In genomic region chr2:105744909-105745853, GRCh38 we compare ENCODE assay signal across 8 cellular contexts. TPM values are rescaled to one million over a fixed set of nuclear protein-coding genes. Genes with fewer than 3 reads are reported as not detected.
DNase-seq lines count a peak whose midpoint lies in the region; FAIRE-seq and TF ChIP-seq lines count a peak whose summit lies in the region.

Gene NCK2, plus strand, starts transcription at chr2:105744912. Its CDS starts 110,152 bp downstream, at chr2:105855064.

- no peaks in the 10 kb centered on the region for H3K36me3 ChIP-seq in neutrophil

- DNase-seq in NCI-H82 (lab: John Stamatoyannopoulos, UW) (peak; percentile 68), NCI-H82 treated with DMSO at 0.1 percent for 48 hours (lab: John Stamatoyannopoulos, UW; ENCODE audit: unreplicated experiment) (no peak), H54 (ENCODE audit: insufficient read length, low spot score) (peak; percentile 43), M059J (ENCODE audit: low read depth) (peak; percentile 35), germinal center (ENCODE audit: low spot score) (peak; percentile 60), foreskin melanocyte (no peak)
- DNase-seq in activated naive CD4-positive, alpha-beta T cell (lab: John Stamatoyannopoulos, UW): peak in 3 of 4 experiments; percentile 17 to 37 (median 35)

- no peak for TF ChIP-seq CTCF in neutrophil (IDR thresholded peaks at IDR 0.05)

- no peaks in the 10 kb centered on the region for H3K9me3 ChIP-seq in neutrophil

- peak within 1 kb of the TSS; percentile 85 to 92 for H3K4me3 ChIP-seq in neutrophil (ENCODE audit: low read depth in 1 of 2, low read length in 1 of 2)

- peak; percentile 25; the same call in 1 of the 2 replicates for TF ChIP-seq POLR2A in H54 (IDR thresholded peaks at IDR 0.05; ENCODE audit: low read depth, low read length)

- no peaks in the 10 kb centered on the region for H3K27me3 ChIP-seq in neutrophil

- FAIRE-seq in H54 (lab: Jason Lieb, UNC): no peak

- H3K27ac ChIP-seq in neutrophil: peak within 1 kb of the TSS; percentile 85

- H3K4me1 ChIP-seq in neutrophil (ENCODE audit: control insufficient read depth in 1 of 2, insufficient read depth in 1 of 2, low read depth in 1 of 2, low read length in 1 of 2): peaks cover 38 to 39% of the 10 kb centered on the region in 2 experiments

RNA-seq across cellular contexts. Expression of gene NCK2, which starts in this region (rescaled TPM):
- total RNA-seq in M059J (2014; rRNA removed; shearing (Covaris generic)): 16.4 and 19.3 TPM in 2 replicates

Comparison
In these comparisons a context has a peak if more than half of its experiments do, and no peak if none do; other contexts are left out.
1. DNase-seq: peak in NCI-H82 (single experiment), H54 (single experiment), M059J (single experiment), activated naive CD4-positive, alpha-beta T cell (3 of 4) and germinal center (single experiment); none in NCI-H82 treated with DMSO at 0.1 percent for 48 hours (single experiment) and foreskin melanocyte (single experiment).